ENCODE assay signal across 19 cellular contexts in the genomic region with DNA sequence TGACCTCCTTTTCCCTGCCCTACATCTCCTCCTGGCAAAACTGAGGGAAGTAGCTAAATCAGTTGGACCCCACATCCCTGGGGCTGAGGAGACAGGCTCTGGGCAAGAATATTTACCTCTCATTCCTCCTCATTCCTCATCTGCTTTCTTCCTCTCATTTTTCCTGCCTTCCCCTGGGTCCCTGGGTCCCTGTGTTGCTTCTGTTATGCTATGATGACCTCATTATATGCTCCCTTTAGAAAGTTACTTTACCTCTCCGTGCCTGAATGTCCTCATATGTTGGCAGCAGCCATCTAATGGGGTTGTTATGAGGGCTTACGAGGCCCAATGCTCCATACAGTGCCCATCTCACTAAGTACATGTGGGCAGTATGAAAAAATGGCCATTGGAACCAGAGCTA. TPM values are rescaled to one million over a fixed set of nuclear protein-coding genes. Genes with fewer than 3 reads are reported as not detected.
DNase-seq lines count a peak whose midpoint lies in the region; ATAC-seq and TF ChIP-seq lines count a peak whose summit lies in the region.
"Had no signal": no experiment of that assay in that cellular context is flagged by ENCODE, and none has a peak within 500 bp of the region (broad histone marks: within the 10 kb centered on the region; RNA-seq: fewer than 3 reads in every experiment).

No MANE protein-coding gene starts in this region.

- no peaks in the 10 kb centered on the region for H3K9me3 ChIP-seq in HCT116 (ENCODE audit: control insufficient read depth in 1 of 2, insufficient read depth in 1 of 2, low read depth in 1 of 2, low read length in 2 of 2)
- H3K9me3 ChIP-seq in ascending aorta: no peaks in the 10 kb centered on the region
- H3K9me3 ChIP-seq in neural cell (ENCODE audit: low read length): no peaks in the 10 kb centered on the region
- H3K9me3 ChIP-seq: neutrophil had no signal

- ATAC-seq in HCT116 (no peak), HG02852 (IDR thresholded peaks at IDR 0.05; ENCODE audit: unreplicated experiment) (no peak)

- H3K9me2 ChIP-seq in HCT116 (ENCODE audit: insufficient read depth) (no peaks in the 10 kb centered on the region), neural cell (ENCODE audit: insufficient read depth, low read length) (no peaks in the 10 kb centered on the region)

- H3K27me3 Mint-ChIP-seq in activated CD4-positive, alpha-beta memory T cell treated with anti-CD3 and anti-CD28 coated beads, Interleukin-2, amount 10 ng/mL, durations not matched to agents 7 days and 5 days: peaks cover 30% of the 10 kb centered on the region
- peaks cover 31% of the 10 kb centered on the region for H3K27me3 Mint-ChIP-seq in activated CD4-positive, alpha-beta memory T cell treated with anti-CD3 and anti-CD28 coated beads for 36 hours

- H3K9me3 Mint-ChIP-seq in activated CD4-positive, alpha-beta memory T cell treated with anti-CD3 and anti-CD28 coated beads, Interleukin-2, amount 10 ng/mL, durations not matched to agents 7 days and 5 days: peaks cover 5% of the 10 kb centered on the region
- H3K9me3 Mint-ChIP-seq in activated CD4-positive, alpha-beta memory T cell treated with anti-CD3 and anti-CD28 coated beads for 36 hours: no peaks in the 10 kb centered on the region

- H4K20me1 ChIP-seq in HCT116 (ENCODE audit: insufficient read depth): no peaks in the 10 kb centered on the region
- no peaks in the 10 kb centered on the region for H4K20me1 ChIP-seq in neural cell (ENCODE audit: insufficient read depth)

- H3K36me3 Mint-ChIP-seq in activated CD4-positive, alpha-beta memory T cell treated with anti-CD3 and anti-CD28 coated beads, Interleukin-2, amount 10 ng/mL, durations not matched to agents 7 days and 5 days (ENCODE audit: low read depth): peaks cover 2% of the 10 kb centered on the region
- H3K36me3 Mint-ChIP-seq in activated CD4-positive, alpha-beta memory T cell treated with anti-CD3 and anti-CD28 coated beads for 36 hours: no peaks in the 10 kb centered on the region

- BruUV-seq in HCT116 (replicated peaks; lab: Mats Ljungman, UMichigan): no TSS peak

- H3K79me2 ChIP-seq in HCT116 (ENCODE audit: insufficient read depth, low read length): no peaks in the 10 kb centered on the region
- H3K79me2 ChIP-seq in neural cell (replicated peaks; ENCODE audit: insufficient read depth, low read length): no peaks in the 10 kb centered on the region

- no peak for TF ChIP-seq EP300 in neural cell (conservative IDR thresholded peaks at IDR 0.05; ENCODE audit: poor library complexity, severe bottlenecking)

- no peak for TF ChIP-seq POLR2A in HCT116 (IDR thresholded peaks at IDR 0.05; ENCODE audit: borderline replicate concordance, extremely low read depth, insufficient read depth, insufficient read length)

- POLR2A ChIA-PET in activated CD4-positive, alpha-beta memory T cell treated with anti-CD3 and anti-CD28 coated beads, Interleukin-2, amount 10 ng/mL, durations not matched to agents 7 days and 5 days (lab: Charles Lee): interaction anchor here (0.7 to 6.8 kb wide), 10 partner anchors 8 to 205 kb away, joined by 3 to 55 read pairs (median 6); a partner anchor contains a TSS
- POLR2A ChIA-PET in activated CD4-positive, alpha-beta memory T cell treated with anti-CD3 and anti-CD28 coated beads for 36 hours (lab: Charles Lee): interaction anchor here (1.1 to 2.3 kb wide), 2 partner anchors 25 to 86 kb away, joined by 3 to 6 read pairs; no protein-coding TSS in a partner anchor
- POLR2A ChIA-PET in HCT116 (lab: Charles Lee): no interaction called here

- no peak for DNase-seq in activated CD4-positive, alpha-beta memory T cell treated with anti-CD3 and anti-CD28 coated beads, Interleukin-2, amount 10 ng/mL, durations not matched to agents 7 days and 5 days
- DNase-seq in activated CD4-positive, alpha-beta memory T cell treated with anti-CD3 and anti-CD28 coated beads for 36 hours: no peak
- no peak for DNase-seq in HCT116 (ENCODE audit: low read depth, low spot score)
- no peak for DNase-seq in ascending aorta (ENCODE audit: low spot score in 2 of 2)
- no peak for DNase-seq in NCI-H2171 treated with DMSO at 0.1 percent for 48 hours (lab: John Stamatoyannopoulos, UW)
- DNase-seq in SIG-M5 treated with dmso at 0.1 percent for 504 hours (lab: John Stamatoyannopoulos, UW; ENCODE audit: unreplicated experiment): no peak
- DNase-seq: activated CD4-positive, CD25-positive, alpha-beta regulatory T cell; dermis blood vessel endothelial cell; foreskin fibroblast; GF-D8; kidney; OCI-M1; SHP77; stimulated activated CD4-positive, alpha-beta T cell treated with anti-CD3 and anti-CD28 coated beads, Interleukin-4, amount 100 ng/mL, for 24 hours had no signal

- peak overlapping the region; percentile 58 for H3K27ac Mint-ChIP-seq in activated CD4-positive, alpha-beta memory T cell treated with anti-CD3 and anti-CD28 coated beads, Interleukin-2, amount 10 ng/mL, durations not matched to agents 7 days and 5 days
- no peak overlapping the region for H3K27ac Mint-ChIP-seq in activated CD4-positive, alpha-beta memory T cell treated with anti-CD3 and anti-CD28 coated beads for 36 hours

- no peak overlapping the region for H3K4me2 ChIP-seq in HCT116 (ENCODE audit: low read length)
- no peak overlapping the region for H3K4me2 ChIP-seq in neural cell (ENCODE audit: low read length)

- H3K4me3 ChIP-seq in HCT116 (replicated peaks in 1 of 2; ENCODE audit: low read depth in 1 of 2, low read length in 2 of 2) (no peak overlapping the region), ascending aorta (no peak overlapping the region), neural cell (ENCODE audit: low read length) (no peak overlapping the region)

- H3F3A ChIP-seq in neural cell (ENCODE audit: insufficient read depth, low read length, poor library complexity, severe bottlenecking): no peaks in the 10 kb centered on the region

- H3K4me3 Mint-ChIP-seq in activated CD4-positive, alpha-beta memory T cell treated with anti-CD3 and anti-CD28 coated beads, Interleukin-2, amount 10 ng/mL, durations not matched to agents 7 days and 5 days: peak overlapping the region; percentile 38
- H3K4me3 Mint-ChIP-seq in activated CD4-positive, alpha-beta memory T cell treated with anti-CD3 and anti-CD28 coated beads for 36 hours: no peak overlapping the region

- CTCF ChIA-PET in activated CD4-positive, alpha-beta memory T cell treated with anti-CD3 and anti-CD28 coated beads, Interleukin-2, amount 10 ng/mL, durations not matched to agents 7 days and 5 days (lab: Charles Lee): interaction anchor here (1.2 to 6.4 kb wide), 6 partner anchors 11 to 106 kb away, joined by 3 to 113 read pairs (median 8); a partner anchor contains a TSS
- CTCF ChIA-PET in activated CD4-positive, alpha-beta memory T cell treated with anti-CD3 and anti-CD28 coated beads for 36 hours (lab: Charles Lee): interaction anchor here (2.0 to 9.5 kb wide), 3 partner anchors 9 to 104 kb away, joined by 10 to 92 read pairs (median 45); a partner anchor contains a TSS
- CTCF ChIA-PET in HCT116 (lab: Charles Lee): interaction anchor here (1.2 to 5.2 kb wide), 3 partner anchors 10 to 103 kb away, joined by 5 to 68 read pairs (median 46); no protein-coding TSS in a partner anchor

- H3K36me3 ChIP-seq in HCT116 (ENCODE audit: control insufficient read depth in 1 of 2, insufficient read depth in 2 of 2, low read length in 2 of 2): no peaks in the 10 kb centered on the region
- H3K36me3 ChIP-seq in ascending aorta: no peaks in the 10 kb centered on the region
- H3K36me3 ChIP-seq in neural cell (ENCODE audit: insufficient read depth, low read length): no peaks in the 10 kb centered on the region
- H3K36me3 ChIP-seq: neutrophil had no signal

- no peak for TF ChIP-seq RAD21 in HCT116 (IDR thresholded peaks at IDR 0.05; ENCODE audit: low read depth)
- TF ChIP-seq RAD21 in neural cell (conservative IDR thresholded peaks at IDR 0.05): no peak

- peaks cover 51% of the 10 kb centered on the region for H3K4me1 Mint-ChIP-seq in activated CD4-positive, alpha-beta memory T cell treated with anti-CD3 and anti-CD28 coated beads, Interleukin-2, amount 10 ng/mL, durations not matched to agents 7 days and 5 days
- peaks cover 32% of the 10 kb centered on the region for H3K4me1 Mint-ChIP-seq in activated CD4-positive, alpha-beta memory T cell treated with anti-CD3 and anti-CD28 coated beads for 36 hours (ENCODE audit: low read depth)

- RAD21 ChIA-PET in HCT116 (lab: Charles Lee; ENCODE audit: low non-redundant PET in 1 of 2, low total read pairs in 2 of 2, uncharacterized antibody in 2 of 2, unreplicated experiment in 2 of 2): interaction anchor here (1.5 to 1.6 kb wide), 2 partner anchors 87 to 103 kb away, joined by 4 read pairs; a partner anchor contains a TSS

- peaks cover 4 to 18% of the 10 kb centered on the region in 2 experiments; a peak in 3 of 4 replicates for H3K4me1 ChIP-seq in HCT116 (ENCODE audit: control insufficient read depth in 1 of 2, insufficient read depth in 2 of 2, low read length in 2 of 2)
- peaks cover 4 to 20% of the 10 kb centered on the region in 2 donors for H3K4me1 ChIP-seq in ascending aorta

- intact Hi-C loops in activated CD4-positive, alpha-beta memory T cell treated with anti-CD3 and anti-CD28 coated beads for 36 hours (cut with micrococcal nuclease): loop anchor here (5.0 kb wide), 1 partner anchor 82 kb away; a partner anchor contains a TSS
- intact Hi-C loops in HCT116 (cut with micrococcal nuclease): loop anchor here (10.0 kb wide), 1 partner anchor 610 kb away; no protein-coding TSS in a partner anchor
- intact Hi-C loops in ascending aorta (cut with DNase I): loop anchor here (5.0 kb wide), 2 partner anchors 82 to 88 kb away; a partner anchor contains a TSS

- H2AFZ ChIP-seq in HCT116 (ENCODE audit: low read depth, low read length, poor library complexity, severe bottlenecking) (peak overlapping the region; percentile 34), neural cell (ENCODE audit: low read depth, low read length) (no peak overlapping the region)

- TF ChIP-seq CTCF in HCT116 (IDR thresholded peaks at IDR 0.05 in 2 of 3, conservative IDR thresholded peaks at IDR 0.05 in 1 of 3; ENCODE audit: borderline replicate concordance in 1 of 3, insufficient read depth in 1 of 3, low read depth in 2 of 3, low read length in 2 of 3) (no peak), ascending aorta (IDR thresholded peaks at IDR 0.05) (no peak), neural cell (IDR thresholded peaks at IDR 0.05; ENCODE audit: poor library complexity, severe bottlenecking) (no peak)

- H3K27me3 ChIP-seq in HCT116 (ENCODE audit: insufficient read depth, low read length) (no peaks in the 10 kb centered on the region), ascending aorta (no peaks in the 10 kb centered on the region), neural cell (ENCODE audit: insufficient read depth, low read depth, low read length) (peaks cover 15% of the 10 kb centered on the region)

- no peak overlapping the region for H3K9ac ChIP-seq in HCT116 (ENCODE audit: low read length)
- H3K9ac ChIP-seq in neural cell (ENCODE audit: low read length): no peak overlapping the region

- H3K27ac ChIP-seq in HCT116 (ENCODE audit: low read depth, low read length) (no peak overlapping the region), ascending aorta (peak overlapping the region; percentile 57 to 71), neural cell (ENCODE audit: low read length) (peak overlapping the region; percentile 85)
- H3K27ac ChIP-seq: epithelial cell of prostate, neutrophil had no signal

RNA-seq across cellular contexts. Expression of a gene that starts 1.2 kb away (rescaled TPM):
- total RNA-seq in activated CD4-positive, alpha-beta memory T cell treated with anti-CD3 and anti-CD28 coated beads, Interleukin-2, amount 10 ng/mL, durations not matched to agents 7 days and 5 days: 1 to 10 TPM; 1.9 to 2.8 TPM
- 1 to 10 TPM; 1.9 to 2.6 TPM for total RNA-seq in activated CD4-positive, alpha-beta memory T cell treated with anti-CD3 and anti-CD28 coated beads for 36 hours
- total RNA-seq in HCT116 (2021; ENCODE audit: unreplicated experiment): 0.44 TPM
- polyA plus RNA-seq in HCT116 (2012): 0.52 and 0.77 TPM in 2 replicates
- total RNA-seq in ascending aorta: 7.2 TPM
- polyA plus RNA-seq in neural cell: 4.5 and 5.0 TPM in 2 replicates
- polyA minus RNA-seq in neural cell: 8.8 and 10.7 TPM in 2 replicates
- polyA plus RNA-seq: CD14-positive monocyte had no signal
